Comparison of ENCODE assay signal across 9 cellular contexts in the genomic region with DNA sequence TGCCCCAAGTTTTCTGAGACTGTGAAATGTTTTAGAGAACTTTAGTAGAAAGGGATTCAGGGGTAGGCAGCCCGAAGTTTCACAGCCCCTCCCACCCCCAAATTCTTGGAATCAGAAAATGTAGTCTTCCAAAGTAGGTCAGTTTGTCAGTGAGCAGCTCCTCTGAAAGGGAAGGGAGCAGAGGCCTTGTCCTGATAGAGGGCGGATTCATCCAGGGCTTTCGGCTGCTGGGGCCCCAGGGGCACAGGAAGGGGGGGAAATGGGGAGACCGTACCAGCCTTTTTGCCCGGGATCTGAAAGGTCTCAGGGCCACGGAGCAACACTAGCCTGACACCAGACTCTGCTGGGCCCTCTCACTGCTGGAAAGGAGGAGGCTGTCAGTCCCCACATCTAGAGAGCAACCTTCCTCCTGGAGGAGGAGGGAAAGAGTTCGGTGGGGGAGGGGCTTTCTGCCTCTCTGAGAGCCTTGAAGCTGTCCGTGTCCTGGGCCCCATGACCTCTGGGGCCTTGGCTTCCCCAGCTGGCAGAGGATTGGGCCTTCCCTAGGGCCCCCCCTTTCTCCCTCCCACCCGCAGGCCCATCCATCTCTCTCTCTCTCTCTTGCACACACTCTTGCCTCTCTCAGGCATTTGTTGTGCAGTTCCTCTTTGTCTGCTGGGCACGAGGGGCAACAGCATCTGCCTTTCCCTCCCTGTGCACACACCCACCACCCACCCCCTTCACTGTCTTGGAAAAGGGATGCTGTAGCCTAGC. TPM values are rescaled to one million over a fixed set of nuclear protein-coding genes. Genes with fewer than 3 reads are reported as not detected.
DNase-seq lines count a peak whose midpoint lies in the region; ATAC-seq and TF ChIP-seq lines count a peak whose summit lies in the region.
"Had no signal": no experiment of that assay in that cellular context is flagged by ENCODE, and none has a peak within 500 bp of the region (broad histone marks: within the 10 kb centered on the region; RNA-seq: fewer than 3 reads in every experiment).

A gene (plus strand): TSS at position 607 of the 753 bp plus-strand sequence. CDS start 451 bp downstream, outside the sequence.

- no peaks in the 10 kb centered on the region for H3K27me3 Mint-ChIP-seq in activated T-cell treated with anti-CD3 and anti-CD28 coated beads, Interleukin-2, amount 50 U/mL, for 72 hours (ENCODE audit: low read depth)

- no peaks in the 10 kb centered on the region for H3K36me3 ChIP-seq in A673 (ENCODE audit: insufficient read depth, low read length, poor library complexity, severe bottlenecking)

- H3K4me3 Mint-ChIP-seq in activated T-cell treated with anti-CD3 and anti-CD28 coated beads, Interleukin-2, amount 50 U/mL, for 72 hours: peak within 1 kb of the TSS; percentile 95 to 97

- H3K4me3 ChIP-seq in A673 (ENCODE audit: low read depth, low read length, poor library complexity, severe bottlenecking): no peak within 1 kb of the TSS
- H3K4me3 ChIP-seq: A549 had no signal

- peak within 1 kb of the TSS; percentile 96 for H3K27ac Mint-ChIP-seq in activated T-cell treated with anti-CD3 and anti-CD28 coated beads, Interleukin-2, amount 50 U/mL, for 72 hours

- H3K4me1 ChIP-seq in A673 (ENCODE audit: insufficient read depth, low read length, poor library complexity, severe bottlenecking): no peaks in the 10 kb centered on the region
- H3K4me1 ChIP-seq: A549 had no signal

- CTCF ChIA-PET in A673 (lab: Charles Lee): no interaction called here

- no peaks in the 10 kb centered on the region for H3K9me3 Mint-ChIP-seq in activated T-cell treated with anti-CD3 and anti-CD28 coated beads, Interleukin-2, amount 50 U/mL, for 72 hours

- peaks cover under 1 to 2% of the 10 kb centered on the region in 2 donors for H3K36me3 Mint-ChIP-seq in activated T-cell treated with anti-CD3 and anti-CD28 coated beads, Interleukin-2, amount 50 U/mL, for 72 hours (ENCODE audit: insufficient read depth in 2 of 2)

- BruUV-seq in A673 (replicated peaks; lab: Mats Ljungman, UMichigan): no TSS peak

- POLR2A ChIA-PET in A673 (lab: Charles Lee; ENCODE audit: low non-redundant PET): no interaction called here

- no peak for TF ChIP-seq CTCF in omental fat pad (IDR thresholded peaks at IDR 0.05)
- TF ChIP-seq CTCF in A673 (conservative IDR thresholded peaks at IDR 0.05; ENCODE audit: low read depth, low read length): no peak

- peak; percentile 31 for DNase-seq in NCI-H1092 treated with DMSO at 0.1 percent for 48 hours (lab: John Stamatoyannopoulos, UW)
- no peak for DNase-seq in NCI-H1092 (lab: John Stamatoyannopoulos, UW)
- DNase-seq in activated T-cell treated with anti-CD3 and anti-CD28 coated beads, Interleukin-2, amount 50 U/mL, for 72 hours: peak in 1 of 2 donors; percentile 29
- peak in 26 of 42 donors; percentile 8 to 69 (median 34) for DNase-seq in head of caudate nucleus
- DNase-seq in omental fat pad (ENCODE audit: low spot score): no peak
- no peak for DNase-seq in NCI-H1436 (lab: John Stamatoyannopoulos, UW)
- no peak for DNase-seq in A673 (ENCODE audit: low spot score)
- no peak for DNase-seq in NCI-H526 treated with DMSO at 0.1 percent for 48 hours (lab: John Stamatoyannopoulos, UW)

- H3K27ac ChIP-seq in A673 (ENCODE audit: low read depth, low read length, poor library complexity, severe bottlenecking): no peak within 1 kb of the TSS
- H3K27ac ChIP-seq: A549 had no signal

- peaks cover 52% of the 10 kb centered on the region for H3K4me1 Mint-ChIP-seq in activated T-cell treated with anti-CD3 and anti-CD28 coated beads, Interleukin-2, amount 50 U/mL, for 72 hours (ENCODE audit: low read depth)

- no peaks in the 10 kb centered on the region for H3K9me3 ChIP-seq in A673 (ENCODE audit: low read depth, low read length, poor library complexity, severe bottlenecking)
- H3K9me3 ChIP-seq: A549 had no signal

- no peaks in the 10 kb centered on the region for H3K27me3 ChIP-seq in A673 (replicated peaks; ENCODE audit: insufficient read depth, low read depth, low read length, poor library complexity)

- peak; percentile 41 to 45 for ATAC-seq in activated T-cell treated with anti-CD3 and anti-CD28 coated beads, Interleukin-2, amount 50 U/mL, for 72 hours (replicated peaks in 1 of 2)
- peak; percentile 59 for ATAC-seq in omental fat pad (ENCODE audit: low FRiP score)

- intact Hi-C loops in head of caudate nucleus (cut with DNase I): no loop called here
- intact Hi-C loops in A673 (cut with micrococcal nuclease; ENCODE audit: unreplicated experiment): no loop called here

RNA-seq across cellular contexts. Expression of the gene that starts here (rescaled TPM):
- 10 to 100 TPM; 22.8 to 25.0 TPM for total RNA-seq in activated T-cell treated with anti-CD3 and anti-CD28 coated beads, Interleukin-2, amount 50 U/mL, for 72 hours
- 10 to 100 TPM in 1 of 4 donors, 1 to 10 TPM in 3; 4.4 to 10.3 (median 6.6) TPM for total RNA-seq in omental fat pad
- 8.8 and 9.5 TPM in 2 replicates for total RNA-seq in A673 (2021)

Comparison
In these comparisons a context has a peak if more than half of its experiments do, and no peak if none do; other contexts are left out.
1. DNase-seq: peak in NCI-H1092 treated with DMSO at 0.1 percent for 48 hours (single experiment) and head of caudate nucleus (26 of 42); none in NCI-H1092 (single experiment), omental fat pad (single experiment), NCI-H1436 (single experiment), A673 (single experiment) and NCI-H526 treated with DMSO at 0.1 percent for 48 hours (single experiment).